In the genomic region with DNA sequence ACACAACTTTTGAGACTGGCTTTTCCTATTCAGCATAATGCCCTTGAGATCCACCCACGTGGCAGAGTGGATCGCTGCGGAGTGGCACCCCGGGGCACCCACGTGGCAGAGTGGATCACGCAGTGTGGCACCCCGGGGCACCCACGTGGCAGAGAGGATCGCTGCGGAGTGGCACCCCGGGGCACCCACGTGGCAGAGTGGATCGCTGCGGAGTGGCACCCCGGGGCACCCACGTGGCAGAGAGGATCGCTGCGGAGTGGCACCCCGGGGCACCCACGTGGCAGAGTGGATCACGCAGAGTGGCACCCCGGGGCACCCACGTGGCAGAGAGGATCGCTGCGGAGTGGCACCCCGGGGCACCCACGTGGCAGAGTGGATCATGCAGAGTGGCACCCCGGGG, we compare ENCODE assay signal across 1 cellular context.
TF ChIP-seq lines count a peak whose summit lies in the region.

No MANE protein-coding gene starts in this region.

TF ChIP-seq in K562, 482 proteins besides CTCF, POLR2A, EP300 and RAD21:
- TF ChIP-seq POLR2G (IDR thresholded peaks at IDR 0.05; ENCODE audit: low read depth, low read length) (peak; percentile 39; the same call in 1 of the 2 replicates), RBFOX2 (IDR thresholded peaks at IDR 0.05; ENCODE audit: low read depth, low read length) (peak; percentile 49; the same call in 1 of the 2 replicates), HNRNPL (IDR thresholded peaks at IDR 0.05; ENCODE audit: low read depth, low read length) (peak; percentile 93)
